In the genomic region with DNA sequence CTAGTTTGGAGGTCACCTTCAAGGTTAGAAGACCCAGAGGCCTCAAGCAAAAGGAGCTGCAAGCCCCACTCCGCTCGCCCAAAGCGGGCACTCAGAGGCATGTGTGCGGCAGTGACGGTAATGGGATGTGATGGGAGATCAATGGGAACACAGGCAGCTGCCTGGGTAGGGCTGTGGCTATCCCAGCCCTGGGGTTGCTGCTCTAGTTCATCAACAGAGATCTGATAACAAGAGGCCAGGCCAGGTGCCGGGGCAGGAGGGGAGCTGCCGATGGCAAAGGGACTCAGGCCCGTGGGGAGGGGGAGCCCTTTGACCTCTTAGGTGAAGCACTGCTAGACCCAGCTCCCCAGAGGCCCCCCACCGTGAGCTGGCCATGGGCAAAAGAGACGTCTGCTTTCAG, we compare ENCODE assay signal across 35 cellular contexts.
A peak's percentile ranks its signal among the peaks of the same experiment; 100 is the strongest.
DNase-seq lines count a peak whose midpoint lies in the region; ATAC-seq and TF ChIP-seq lines count a peak whose summit lies in the region.
"Had no signal": no experiment of that assay in that cellular context is flagged by ENCODE, and none has a peak within 500 bp of the region (broad histone marks: within the 10 kb centered on the region; RNA-seq: fewer than 3 reads in every experiment).

No MANE protein-coding gene starts in this region.

- no peaks in the 10 kb centered on the region for H3K79me2 ChIP-seq in SU-DHL-6 (ENCODE audit: insufficient read depth, low read length)

- H3K9me3 ChIP-seq in SU-DHL-6 (ENCODE audit: insufficient read depth, low read length), result no peaks in the 10 kb centered on the region
- H3K9me3 ChIP-seq: right atrium auricular region, SJSA1, tibial artery had no signal

- no peak overlapping the region for H3K4me3 Mint-ChIP-seq in stimulated activated naive CD8-positive, alpha-beta T cell treated with anti-CD3 and anti-CD28 coated beads, Interleukin-15, amount 100 ng/mL, for 72 hours
- H3K4me3 Mint-ChIP-seq: brain, CD14-positive monocyte, neural progenitor cell had no signal

- H3K9ac ChIP-seq in SU-DHL-6 (ENCODE audit: low read length), result peak overlapping the region; percentile 23; the same call in 1 of the 2 replicates
- H3K9ac ChIP-seq: neural progenitor cell had no signal

- no peak overlapping the region for H3K4me3 ChIP-seq in SU-DHL-6 (ENCODE audit: insufficient read depth, low read length, poor library complexity, severe bottlenecking)
- H3K4me3 ChIP-seq: esophagus muscularis mucosa, left lung, neural progenitor cell, right atrium auricular region, SJSA1, tibial artery had no signal

- H4K20me1 ChIP-seq in SU-DHL-6 (ENCODE audit: low read depth, low read length), result no peaks in the 10 kb centered on the region

- H3K9me2 ChIP-seq in SU-DHL-6 (replicated peaks; ENCODE audit: insufficient read depth, low read length), result no peaks in the 10 kb centered on the region

- no peaks in the 10 kb centered on the region for H3K27me3 Mint-ChIP-seq in stimulated activated naive CD8-positive, alpha-beta T cell treated with anti-CD3 and anti-CD28 coated beads, Interleukin-15, amount 100 ng/mL, for 72 hours
- H3K27me3 Mint-ChIP-seq: activated T-cell treated with anti-CD3 and anti-CD28 coated beads, Interleukin-2, amount 50 U/mL, for 24 hours had no signal

- H2AFZ ChIP-seq in SU-DHL-6 (ENCODE audit: low read depth, low read length, severe bottlenecking), result no peak overlapping the region
- H2AFZ ChIP-seq: neural progenitor cell had no signal

- peaks cover 41% of the 10 kb centered on the region for H3K4me1 Mint-ChIP-seq in stimulated activated naive CD8-positive, alpha-beta T cell treated with anti-CD3 and anti-CD28 coated beads, Interleukin-15, amount 100 ng/mL, for 72 hours

- H3K4me2 ChIP-seq in SU-DHL-6 (ENCODE audit: low read depth, low read length, poor library complexity, severe bottlenecking), result no peak overlapping the region
- H3K4me2 ChIP-seq: neural progenitor cell had no signal

- no peak for TF ChIP-seq CTCF in SU-DHL-6 (IDR thresholded peaks at IDR 0.05; ENCODE audit: insufficient read depth, low read length, poor library complexity, severe bottlenecking)

- peak overlapping the region; percentile 98 for H3K27ac ChIP-seq in SU-DHL-6 (ENCODE audit: low read depth, low read length)
- H3K27ac ChIP-seq: esophagus muscularis mucosa, left lung, neural progenitor cell, right atrium auricular region, RWPE1, SJSA1, tibial artery had no signal

- no peak for ATAC-seq in stimulated activated naive CD8-positive, alpha-beta T cell treated with anti-CD3 and anti-CD28 coated beads, Interleukin-15, amount 100 ng/mL, for 72 hours
- no peak for ATAC-seq in stimulated activated naive CD8-positive, alpha-beta T cell treated with anti-CD3 and anti-CD28 coated beads, Interleukin-15, Interleukin-2, amounts not matched to agents 100 U/mL and 50 U/mL, for 24 hours
- ATAC-seq in GM21528 (IDR thresholded peaks at IDR 0.05; ENCODE audit: low FRiP score, unreplicated experiment) (no peak), HG03354 (IDR thresholded peaks at IDR 0.05; ENCODE audit: poor library complexity, severe bottlenecking, unreplicated experiment) (no peak)
- ATAC-seq: left lung had no signal

- H3K27ac Mint-ChIP-seq in stimulated activated naive CD8-positive, alpha-beta T cell treated with anti-CD3 and anti-CD28 coated beads, Interleukin-15, amount 100 ng/mL, for 72 hours, result peak overlapping the region; percentile 13 to 89
- H3K27ac Mint-ChIP-seq: brain had no signal

- DNase-seq in stimulated activated naive CD8-positive, alpha-beta T cell treated with anti-CD3 and anti-CD28 coated beads, Interleukin-15, amount 100 ng/mL, for 72 hours, result no peak
- DNase-seq in stimulated activated naive CD8-positive, alpha-beta T cell treated with anti-CD3 and anti-CD28 coated beads, Interleukin-15, Interleukin-2, amounts not matched to agents 100 U/mL and 50 U/mL, for 24 hours, result no peak
- peak; percentile 21 for DNase-seq in iPS-NIHi11 (ENCODE audit: low spot score)
- DNase-seq in NCI-H345 treated with DMSO at 0.1 percent for 48 hours (lab: John Stamatoyannopoulos, UW; ENCODE audit: unreplicated experiment), result no peak
- DNase-seq: activated CD4-positive, alpha-beta T cell treated with anti-CD3 and anti-CD28 coated beads for 4 hours; activated naive CD4-positive, alpha-beta T cell; activated T-cell treated with anti-CD3 and anti-CD28 coated beads, Interleukin-2, amount 50 U/mL, for 24 hours; amniotic stem cell; Calu3; cerebellar nuclear complex; dermis blood vessel endothelial cell; DMS79; foreskin fibroblast; head of caudate nucleus; islet precursor cell; left lung; mesendoderm; MV-4-11; NCI-H1436 treated with DMSO at 0.1 percent for 48 hours; NCI-H2107; NCI-H446 treated with DMSO at 0.1 percent for 48 hours; OCI-M1; stimulated activated CD4-positive, alpha-beta T cell treated with anti-CD3 and anti-CD28 coated beads, Interleukin-2, amount 100 ng/mL, for 24 hours; stimulated activated CD8-positive, alpha-beta memory T cell treated with anti-CD3 and anti-CD28 coated beads, Interleukin-4, amount 100 ng/mL, for 48 hours; tibial artery had no signal

- peaks cover 37% of the 10 kb centered on the region for H3F3A ChIP-seq in SU-DHL-6 (ENCODE audit: insufficient read depth)

- H3K36me3 ChIP-seq in SU-DHL-6 (ENCODE audit: low read length), result no peaks in the 10 kb centered on the region
- H3K36me3 ChIP-seq: esophagus muscularis mucosa, left lung, neural progenitor cell, right atrium auricular region, SJSA1, tibial artery had no signal

- H3K9me3 Mint-ChIP-seq in stimulated activated naive CD8-positive, alpha-beta T cell treated with anti-CD3 and anti-CD28 coated beads, Interleukin-15, amount 100 ng/mL, for 72 hours, result no peaks in the 10 kb centered on the region
- H3K9me3 Mint-ChIP-seq: activated T-cell treated with anti-CD3 and anti-CD28 coated beads, Interleukin-2, amount 50 U/mL, for 24 hours; neural progenitor cell had no signal

- H3K27me3 ChIP-seq in SU-DHL-6 (ENCODE audit: low read length), result no peaks in the 10 kb centered on the region
- H3K27me3 ChIP-seq: neural progenitor cell, right atrium auricular region, SJSA1 had no signal
